Comparison of ENCODE assay signal across 1 cellular context in genomic region chr3:126057547-126057819, GRCh38.
TF ChIP-seq lines count a peak whose summit lies in the region.

No MANE protein-coding gene starts in this region.

TF ChIP-seq in HCT116, 20 proteins besides CTCF, POLR2A, EP300 and RAD21:
- no peak for TF ChIP-seq CBX3 (IDR thresholded peaks at IDR 0.05; ENCODE audit: low read depth)
- TF ChIP-seq SIN3A (IDR thresholded peaks at IDR 0.05; ENCODE audit: low read depth), result no peak
- TF ChIP-seq JUND (IDR thresholded peaks at IDR 0.05), result no peak
- TF ChIP-seq TCF7L2 (IDR thresholded peaks at IDR 0.05; ENCODE audit: borderline replicate concordance, extremely low read depth, insufficient read depth, insufficient read length), result no peak
- no peak for TF ChIP-seq EGR1 (IDR thresholded peaks at IDR 0.05; ENCODE audit: low read depth)
- no peak for TF ChIP-seq ELF1 (IDR thresholded peaks at IDR 0.05; ENCODE audit: borderline replicate concordance, low read depth)
- TF ChIP-seq ZBTB33 (IDR thresholded peaks at IDR 0.05; ENCODE audit: extremely low read depth, insufficient replicate concordance, low read length), result no peak
- TF ChIP-seq ZNF274 (IDR thresholded peaks at IDR 0.05; ENCODE audit: low read depth, low read length), result no peak
- no peak for TF ChIP-seq ZFX (IDR thresholded peaks at IDR 0.05)
- no peak for TF ChIP-seq REST (IDR thresholded peaks at IDR 0.05; ENCODE audit: low read depth)
- no peak for TF ChIP-seq POLR2AphosphoS5 (IDR thresholded peaks at IDR 0.05; ENCODE audit: low read depth, low read length)
- TF ChIP-seq FOSL1 (IDR thresholded peaks at IDR 0.05; ENCODE audit: low read depth), result no peak
- TF ChIP-seq SRF (IDR thresholded peaks at IDR 0.05; ENCODE audit: low read depth), result no peak
- no peak for TF ChIP-seq YY1 (IDR thresholded peaks at IDR 0.05; ENCODE audit: extremely low read depth, insufficient replicate concordance, low read depth, low read length)
- TF ChIP-seq MAX (IDR thresholded peaks at IDR 0.05), result no peak
